In the genomic region with DNA sequence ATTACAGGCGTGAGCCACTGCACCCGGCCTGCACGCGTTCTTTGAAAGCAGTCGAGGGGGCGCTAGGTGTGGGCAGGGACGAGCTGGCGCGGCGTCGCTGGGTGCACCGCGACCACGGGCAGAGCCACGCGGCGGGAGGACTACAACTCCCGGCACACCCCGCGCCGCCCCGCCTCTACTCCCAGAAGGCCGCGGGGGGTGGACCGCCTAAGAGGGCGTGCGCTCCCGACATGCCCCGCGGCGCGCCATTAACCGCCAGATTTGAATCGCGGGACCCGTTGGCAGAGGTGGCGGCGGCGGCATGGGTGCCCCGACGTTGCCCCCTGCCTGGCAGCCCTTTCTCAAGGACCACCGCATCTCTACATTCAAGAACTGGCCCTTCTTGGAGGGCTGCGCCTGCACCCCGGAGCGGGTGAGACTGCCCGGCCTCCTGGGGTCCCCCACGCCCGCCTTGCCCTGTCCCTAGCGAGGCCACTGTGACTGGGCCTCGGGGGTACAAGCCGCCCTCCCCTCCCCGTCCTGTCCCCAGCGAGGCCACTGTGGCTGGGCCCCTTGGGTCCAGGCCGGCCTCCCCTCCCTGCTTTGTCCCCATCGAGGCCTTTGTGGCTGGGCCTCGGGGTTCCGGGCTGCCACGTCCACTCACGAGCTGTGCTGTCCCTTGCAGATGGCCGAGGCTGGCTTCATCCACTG, we compare ENCODE assay signal across 1 cellular context.
TF ChIP-seq lines count a peak whose summit lies in the region.

A gene (plus strand): TSS at position 238 of the 690 bp plus-strand sequence. CDS start 64 bp downstream, at position 302.

TF ChIP-seq in K562, 482 proteins besides CTCF, POLR2A, EP300 and RAD21 (continued from another document and continues in another):
- TF ChIP-seq STAT5A (IDR thresholded peaks at IDR 0.05; ENCODE audit: borderline replicate concordance, low read length) (no peak), RUNX1 (IDR thresholded peaks at IDR 0.05; ENCODE audit: low read depth) (no peak), CBX8 (IDR thresholded peaks at IDR 0.05; ENCODE audit: borderline replicate concordance, extremely low read depth, low read depth, low read length, poor library complexity, severe bottlenecking) (no peak), ZNF778 (CRISPR knock-in tag; IDR thresholded peaks at IDR 0.05) (no peak), ZNF57 (CRISPR knock-in tag; IDR thresholded peaks at IDR 0.05) (no peak), NELFE (IDR thresholded peaks at IDR 0.05; ENCODE audit: insufficient read depth, insufficient read length) (no peak), CHD1 (IDR thresholded peaks at IDR 0.05; ENCODE audit: low read length) (peak; percentile 65), PML (IDR thresholded peaks at IDR 0.05; ENCODE audit: low read length) (no peak), ZNF584 (CRISPR knock-in tag; IDR thresholded peaks at IDR 0.05; ENCODE audit: low read depth) (peak; percentile 72; the same call in 1 of the 2 replicates), MYC (IDR thresholded peaks at IDR 0.05; ENCODE audit: low read depth, low read length) (peak; percentile 95), MYC (CRISPR knock-in tag; IDR thresholded peaks at IDR 0.05; ENCODE audit: borderline replicate concordance, low read depth) (peak; percentile 88; the same call in 1 of the 2 replicates), MCM7 (IDR thresholded peaks at IDR 0.05) (no peak), GABPA (tag; conservative IDR thresholded peaks at IDR 0.05; ENCODE audit: low read depth) (0 out of 2 replicates have a peak, but pooled peaks have one; percentile 27), MAZ (CRISPR knock-in tag; conservative IDR thresholded peaks at IDR 0.05 in 1 of 2, IDR thresholded peaks at IDR 0.05 in 1 of 2) (peak; percentile 62 to 82; a peak in 3 of 4 replicates), RFX7 (CRISPR knock-in tag; IDR thresholded peaks at IDR 0.05) (no peak), TCFL5 (CRISPR knock-in tag; conservative IDR thresholded peaks at IDR 0.05) (no peak), RNF2 (IDR thresholded peaks at IDR 0.05) (peak; percentile 64; the same call in 1 of the 2 replicates), ZNF212 (CRISPR knock-in tag; IDR thresholded peaks at IDR 0.05) (no peak), LCOR (CRISPR knock-in tag; IDR thresholded peaks at IDR 0.05) (peak; percentile 79), CCNT2 (IDR thresholded peaks at IDR 0.05; ENCODE audit: borderline replicate concordance, extremely low read depth, insufficient read length, low read depth, low read length) (peak; percentile 83), NEUROD1 (IDR thresholded peaks at IDR 0.05; ENCODE audit: borderline replicate concordance, low read depth, low read length, partially characterized antibody) (no peak), FIP1L1 (IDR thresholded peaks at IDR 0.05; ENCODE audit: low read depth, low read length, poor library complexity, severe bottlenecking) (peak; percentile 54), YY1 (IDR thresholded peaks at IDR 0.05; ENCODE audit: borderline replicate concordance in 1 of 3, control insufficient read depth in 1 of 3, extremely low read depth in 1 of 3, insufficient read depth in 3 of 3, insufficient read length in 1 of 3, insufficient replicate concordance in 2 of 3, low read depth in 1 of 3, low read length in 2 of 3) (peak; percentile 59 to 92 (median 89)), ZNF75A (CRISPR knock-in tag; IDR thresholded peaks at IDR 0.05) (no peak), HDAC6 (IDR thresholded peaks at IDR 0.05; ENCODE audit: low read depth, low read length) (no peak), HNRNPUL1 (IDR thresholded peaks at IDR 0.05; ENCODE audit: low read length) (no peak), SMAD3 (CRISPR knock-in tag; conservative IDR thresholded peaks at IDR 0.05) (peak; percentile 73; the same call in 1 of the 2 replicates), ZNF311 (CRISPR knock-in tag; IDR thresholded peaks at IDR 0.05) (no peak), PYGO2 (tag; IDR thresholded peaks at IDR 0.05) (no peak), ZFP1 (CRISPR knock-in tag; IDR thresholded peaks at IDR 0.05) (no peak), POLR3A (IDR thresholded peaks at IDR 0.05; ENCODE audit: borderline replicate concordance, extremely low read depth, insufficient read depth, insufficient read length) (no peak), ZNF766 (CRISPR knock-in tag; conservative IDR thresholded peaks at IDR 0.05) (peak; percentile 90), ZNF197 (CRISPR knock-in tag; IDR thresholded peaks at IDR 0.05; ENCODE audit: low read depth) (0 out of 2 replicates have a peak, but pooled peaks have one; percentile 59), ZNF77 (CRISPR knock-in tag; IDR thresholded peaks at IDR 0.05) (no peak), GTF2F1 (IDR thresholded peaks at IDR 0.05; ENCODE audit: low read depth, low read length) (no peak; the same call in 1 of the 2 replicates), PHF8 (IDR thresholded peaks at IDR 0.05; ENCODE audit: borderline replicate concordance, low read length) (peak; percentile 81; the same call in 1 of the 2 replicates), ZNF12 (CRISPR knock-in tag; IDR thresholded peaks at IDR 0.05) (no peak; the same call in 1 of the 2 replicates), ZSCAN29 (IDR thresholded peaks at IDR 0.05) (no peak), FOXP1 (CRISPR knock-in tag; IDR thresholded peaks at IDR 0.05) (no peak; the same call in 1 of the 2 replicates)
- TF ChIP-seq, protein P1, sequence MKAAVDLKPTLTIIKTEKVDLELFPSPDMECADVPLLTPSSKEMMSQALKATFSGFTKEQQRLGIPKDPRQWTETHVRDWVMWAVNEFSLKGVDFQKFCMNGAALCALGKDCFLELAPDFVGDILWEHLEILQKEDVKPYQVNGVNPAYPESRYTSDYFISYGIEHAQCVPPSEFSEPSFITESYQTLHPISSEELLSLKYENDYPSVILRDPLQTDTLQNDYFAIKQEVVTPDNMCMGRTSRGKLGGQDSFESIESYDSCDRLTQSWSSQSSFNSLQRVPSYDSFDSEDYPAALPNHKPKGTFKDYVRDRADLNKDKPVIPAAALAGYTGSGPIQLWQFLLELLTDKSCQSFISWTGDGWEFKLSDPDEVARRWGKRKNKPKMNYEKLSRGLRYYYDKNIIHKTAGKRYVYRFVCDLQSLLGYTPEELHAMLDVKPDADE (conservative IDR thresholded peaks at IDR 0.05; ENCODE audit: control insufficient read depth, low read depth, low read length): peak; percentile 98
- TF ChIP-seq, protein P2, sequence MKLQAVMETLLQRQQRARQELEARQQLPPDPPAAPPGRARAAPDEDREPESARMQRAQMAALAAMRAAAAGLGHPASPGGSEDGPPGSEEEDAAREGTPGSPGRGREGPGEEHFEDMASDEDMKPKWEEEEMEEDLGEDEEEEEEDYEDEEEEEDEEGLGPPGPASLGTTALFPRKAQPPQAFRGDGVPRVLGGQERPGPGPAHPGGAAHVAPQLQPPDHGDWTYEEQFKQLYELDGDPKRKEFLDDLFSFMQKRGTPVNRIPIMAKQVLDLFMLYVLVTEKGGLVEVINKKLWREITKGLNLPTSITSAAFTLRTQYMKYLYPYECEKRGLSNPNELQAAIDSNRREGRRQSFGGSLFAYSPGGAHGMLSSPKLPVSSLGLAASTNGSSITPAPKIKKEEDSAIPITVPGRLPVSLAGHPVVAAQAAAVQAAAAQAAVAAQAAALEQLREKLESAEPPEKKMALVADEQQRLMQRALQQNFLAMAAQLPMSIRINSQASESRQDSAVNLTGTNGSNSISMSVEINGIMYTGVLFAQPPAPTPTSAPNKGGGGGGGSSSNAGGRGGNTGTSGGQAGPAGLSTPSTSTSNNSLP (IDR thresholded peaks at IDR 0.05; ENCODE audit: borderline replicate concordance, low read depth, low read length): no peak
- TF ChIP-seq, protein P3, sequence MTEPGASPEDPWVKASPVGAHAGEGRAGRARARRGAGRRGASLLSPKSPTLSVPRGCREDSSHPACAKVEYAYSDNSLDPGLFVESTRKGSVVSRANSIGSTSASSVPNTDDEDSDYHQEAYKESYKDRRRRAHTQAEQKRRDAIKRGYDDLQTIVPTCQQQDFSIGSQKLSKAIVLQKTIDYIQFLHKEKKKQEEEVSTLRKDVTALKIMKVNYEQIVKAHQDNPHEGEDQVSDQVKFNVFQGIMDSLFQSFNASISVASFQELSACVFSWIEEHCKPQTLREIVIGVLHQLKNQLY (CRISPR knock-in tag; conservative IDR thresholded peaks at IDR 0.05): 0 out of 4 replicates have a peak, but pooled peaks of 1 of the 2 experiments have one; percentile 61
- TF ChIP-seq, protein P4, sequence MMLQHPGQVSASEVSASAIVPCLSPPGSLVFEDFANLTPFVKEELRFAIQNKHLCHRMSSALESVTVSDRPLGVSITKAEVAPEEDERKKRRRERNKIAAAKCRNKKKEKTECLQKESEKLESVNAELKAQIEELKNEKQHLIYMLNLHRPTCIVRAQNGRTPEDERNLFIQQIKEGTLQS (IDR thresholded peaks at IDR 0.05): no peak
- TF ChIP-seq, protein P4 (CRISPR knock-in tag; conservative IDR thresholded peaks at IDR 0.05): peak; percentile 78; the same call in 1 of the 2 replicates
- TF ChIP-seq, protein P5, sequence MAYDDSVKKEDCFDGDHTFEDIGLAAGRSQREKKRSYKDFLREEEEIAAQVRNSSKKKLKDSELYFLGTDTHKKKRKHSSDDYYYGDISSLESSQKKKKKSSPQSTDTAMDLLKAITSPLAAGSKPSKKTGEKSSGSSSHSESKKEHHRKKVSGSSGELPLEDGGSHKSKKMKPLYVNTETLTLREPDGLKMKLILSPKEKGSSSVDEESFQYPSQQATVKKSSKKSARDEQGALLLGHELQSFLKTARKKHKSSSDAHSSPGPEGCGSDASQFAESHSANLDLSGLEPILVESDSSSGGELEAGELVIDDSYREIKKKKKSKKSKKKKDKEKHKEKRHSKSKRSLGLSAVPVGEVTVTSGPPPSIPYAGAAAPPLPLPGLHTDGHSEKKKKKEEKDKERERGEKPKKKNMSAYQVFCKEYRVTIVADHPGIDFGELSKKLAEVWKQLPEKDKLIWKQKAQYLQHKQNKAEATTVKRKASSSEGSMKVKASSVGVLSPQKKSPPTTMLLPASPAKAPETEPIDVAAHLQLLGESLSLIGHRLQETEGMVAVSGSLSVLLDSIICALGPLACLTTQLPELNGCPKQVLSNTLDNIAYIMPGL (CRISPR knock-in tag; IDR thresholded peaks at IDR 0.05): peak; percentile 85; the same call in 1 of the 2 replicates
- TF ChIP-seq, protein P6, sequence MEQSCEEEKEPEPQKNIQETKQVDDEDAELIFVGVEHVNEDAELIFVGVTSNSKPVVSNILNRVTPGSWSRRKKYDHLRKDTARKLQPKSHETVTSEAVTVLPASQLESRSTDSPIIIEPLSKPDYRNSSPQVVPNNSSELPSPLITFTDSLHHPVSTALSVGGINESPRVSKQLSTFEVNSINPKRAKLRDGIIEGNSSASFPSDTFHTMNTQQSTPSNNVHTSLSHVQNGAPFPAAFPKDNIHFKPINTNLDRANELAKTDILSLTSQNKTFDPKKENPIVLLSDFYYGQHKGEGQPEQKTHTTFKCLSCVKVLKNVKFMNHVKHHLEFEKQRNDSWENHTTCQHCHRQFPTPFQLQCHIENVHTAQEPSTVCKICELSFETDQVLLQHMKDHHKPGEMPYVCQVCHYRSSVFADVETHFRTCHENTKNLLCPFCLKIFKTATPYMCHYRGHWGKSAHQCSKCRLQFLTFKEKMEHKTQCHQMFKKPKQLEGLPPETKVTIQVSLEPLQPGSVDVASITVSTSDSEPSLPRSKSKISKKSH (CRISPR knock-in tag; IDR thresholded peaks at IDR 0.05): no peak
- TF ChIP-seq, protein P7, sequence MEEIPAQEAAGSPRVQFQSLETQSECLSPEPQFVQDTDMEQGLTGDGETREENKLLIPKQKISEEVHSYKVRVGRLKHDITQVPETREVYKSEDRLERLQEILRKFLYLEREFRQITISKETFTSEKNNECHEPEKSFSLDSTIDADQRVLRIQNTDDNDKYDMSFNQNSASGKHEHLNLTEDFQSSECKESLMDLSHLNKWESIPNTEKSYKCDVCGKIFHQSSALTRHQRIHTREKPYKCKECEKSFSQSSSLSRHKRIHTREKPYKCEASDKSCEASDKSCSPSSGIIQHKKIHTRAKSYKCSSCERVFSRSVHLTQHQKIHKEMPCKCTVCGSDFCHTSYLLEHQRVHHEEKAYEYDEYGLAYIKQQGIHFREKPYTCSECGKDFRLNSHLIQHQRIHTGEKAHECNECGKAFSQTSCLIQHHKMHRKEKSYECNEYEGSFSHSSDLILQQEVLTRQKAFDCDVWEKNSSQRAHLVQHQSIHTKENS (CRISPR knock-in tag; IDR thresholded peaks at IDR 0.05): no peak
- TF ChIP-seq, protein P8, sequence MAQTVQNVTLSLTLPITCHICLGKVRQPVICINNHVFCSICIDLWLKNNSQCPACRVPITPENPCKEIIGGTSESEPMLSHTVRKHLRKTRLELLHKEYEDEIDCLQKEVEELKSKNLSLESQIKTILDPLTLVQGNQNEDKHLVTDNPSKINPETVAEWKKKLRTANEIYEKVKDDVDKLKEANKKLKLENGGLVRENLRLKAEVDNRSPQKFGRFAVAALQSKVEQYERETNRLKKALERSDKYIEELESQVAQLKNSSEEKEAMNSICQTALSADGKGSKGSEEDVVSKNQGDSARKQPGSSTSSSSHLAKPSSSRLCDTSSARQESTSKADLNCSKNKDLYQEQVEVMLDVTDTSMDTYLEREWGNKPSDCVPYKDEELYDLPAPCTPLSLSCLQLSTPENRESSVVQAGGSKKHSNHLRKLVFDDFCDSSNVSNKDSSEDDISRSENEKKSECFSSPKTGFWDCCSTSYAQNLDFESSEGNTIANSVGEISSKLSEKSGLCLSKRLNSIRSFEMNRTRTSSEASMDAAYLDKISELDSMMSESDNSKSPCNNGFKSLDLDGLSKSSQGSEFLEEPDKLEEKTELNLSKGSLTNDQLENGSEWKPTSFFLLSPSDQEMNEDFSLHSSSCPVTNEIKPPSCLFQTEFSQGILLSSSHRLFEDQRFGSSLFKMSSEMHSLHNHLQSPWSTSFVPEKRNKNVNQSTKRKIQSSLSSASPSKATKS (CRISPR knock-in tag; IDR thresholded peaks at IDR 0.05): no peak
- TF ChIP-seq, protein P9, sequence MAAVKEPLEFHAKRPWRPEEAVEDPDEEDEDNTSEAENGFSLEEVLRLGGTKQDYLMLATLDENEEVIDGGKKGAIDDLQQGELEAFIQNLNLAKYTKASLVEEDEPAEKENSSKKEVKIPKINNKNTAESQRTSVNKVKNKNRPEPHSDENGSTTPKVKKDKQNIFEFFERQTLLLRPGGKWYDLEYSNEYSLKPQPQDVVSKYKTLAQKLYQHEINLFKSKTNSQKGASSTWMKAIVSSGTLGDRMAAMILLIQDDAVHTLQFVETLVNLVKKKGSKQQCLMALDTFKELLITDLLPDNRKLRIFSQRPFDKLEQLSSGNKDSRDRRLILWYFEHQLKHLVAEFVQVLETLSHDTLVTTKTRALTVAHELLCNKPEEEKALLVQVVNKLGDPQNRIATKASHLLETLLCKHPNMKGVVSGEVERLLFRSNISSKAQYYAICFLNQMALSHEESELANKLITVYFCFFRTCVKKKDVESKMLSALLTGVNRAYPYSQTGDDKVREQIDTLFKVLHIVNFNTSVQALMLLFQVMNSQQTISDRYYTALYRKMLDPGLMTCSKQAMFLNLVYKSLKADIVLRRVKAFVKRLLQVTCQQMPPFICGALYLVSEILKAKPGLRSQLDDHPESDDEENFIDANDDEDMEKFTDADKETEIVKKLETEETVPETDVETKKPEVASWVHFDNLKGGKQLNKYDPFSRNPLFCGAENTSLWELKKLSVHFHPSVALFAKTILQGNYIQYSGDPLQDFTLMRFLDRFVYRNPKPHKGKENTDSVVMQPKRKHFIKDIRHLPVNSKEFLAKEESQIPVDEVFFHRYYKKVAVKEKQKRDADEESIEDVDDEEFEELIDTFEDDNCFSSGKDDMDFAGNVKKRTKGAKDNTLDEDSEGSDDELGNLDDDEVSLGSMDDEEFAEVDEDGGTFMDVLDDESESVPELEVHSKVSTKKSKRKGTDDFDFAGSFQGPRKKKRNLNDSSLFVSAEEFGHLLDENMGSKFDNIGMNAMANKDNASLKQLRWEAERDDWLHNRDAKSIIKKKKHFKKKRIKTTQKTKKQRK (IDR thresholded peaks at IDR 0.05; ENCODE audit: borderline replicate concordance, low read depth, low read length): no peak
